ENCODE assay signal across 8 cellular contexts in genomic region chr22:30286813-30287625, GRCh38.
A peak's percentile ranks its signal among the peaks of the same experiment; 100 is the strongest.
DNase-seq lines count a peak whose midpoint lies in the region; ATAC-seq lines count a peak whose summit lies in the region.

No MANE protein-coding gene starts in this region.

- no peak for ATAC-seq in HG02938 (IDR thresholded peaks at IDR 0.05; ENCODE audit: unreplicated experiment)

- DNase-seq in DMS53 (lab: John Stamatoyannopoulos, UW) (peak; percentile 64), KG1 (lab: John Stamatoyannopoulos, UW) (peak; percentile 50), T-helper 9 cell (peak; percentile 88), astrocyte of the hippocampus (ENCODE audit: low read depth, low spot score) (peak; percentile 78), kidney glomerular epithelial cell (lab: John Stamatoyannopoulos, UW) (peak; percentile 34), NCI-H2107 (lab: John Stamatoyannopoulos, UW) (no peak)
- peak; percentile 68 to 92 (median 79) for DNase-seq in stimulated activated CD4-positive, alpha-beta T cell treated with anti-CD3 and anti-CD28 coated beads, TNF-alpha, amount 100 ng/mL, for 1 hour (ENCODE audit: low read depth in 3 of 3, low spot score in 1 of 3)
